In genomic region chr2:219388127-219388844, GRCh38 we compare ENCODE assay signal across 1 cellular context.
TF ChIP-seq lines count a peak whose summit lies in the region.

No MANE protein-coding gene starts in this region.

TF ChIP-seq in SK-N-SH, 30 proteins besides CTCF, POLR2A, EP300 and RAD21 (continued from another document):
- TF ChIP-seq REST (IDR thresholded peaks at IDR 0.05; ENCODE audit: low read depth, low read length) (no peak), NRF1 (IDR thresholded peaks at IDR 0.05; ENCODE audit: low read depth, low read length) (no peak), FOSL2 (IDR thresholded peaks at IDR 0.05; ENCODE audit: borderline replicate concordance, low read depth) (no peak), GABPA (IDR thresholded peaks at IDR 0.05; ENCODE audit: low read depth) (peak; percentile 12; the same call in 1 of the 2 replicates), MEF2A (IDR thresholded peaks at IDR 0.05; ENCODE audit: borderline replicate concordance, low read depth) (no peak), RCOR1 (IDR thresholded peaks at IDR 0.05; ENCODE audit: low read length) (no peak), NFIC (IDR thresholded peaks at IDR 0.05; ENCODE audit: borderline replicate concordance) (no peak), ELF1 (IDR thresholded peaks at IDR 0.05) (peak; percentile 21; the same call in 1 of the 2 replicates), USF1 (IDR thresholded peaks at IDR 0.05; ENCODE audit: borderline replicate concordance, low read depth) (no peak), EZH2phosphoT487 (IDR thresholded peaks at IDR 0.05; ENCODE audit: borderline replicate concordance, low read depth) (no peak), YY1 (IDR thresholded peaks at IDR 0.05; ENCODE audit: low read depth) (no peak), FOXJ3 (CRISPR knock-in tag; IDR thresholded peaks at IDR 0.05) (no peak), USF2 (IDR thresholded peaks at IDR 0.05; ENCODE audit: borderline replicate concordance, low read depth, low read length) (no peak), TEAD4 (IDR thresholded peaks at IDR 0.05; ENCODE audit: borderline replicate concordance, insufficient read depth) (no peak; the same call in 1 of the 2 replicates), ZBTB33 (IDR thresholded peaks at IDR 0.05; ENCODE audit: borderline replicate concordance, low read depth) (no peak), SMC3 (IDR thresholded peaks at IDR 0.05; ENCODE audit: low read depth, low read length) (peak; percentile 26; the same call in 1 of the 2 replicates), MAX (IDR thresholded peaks at IDR 0.05; ENCODE audit: low read depth) (peak; percentile 82), TAF1 (IDR thresholded peaks at IDR 0.05; ENCODE audit: borderline replicate concordance, low read depth, low read length) (peak; percentile 59; the same call in 1 of the 2 replicates), FOXM1 (IDR thresholded peaks at IDR 0.05; ENCODE audit: low read depth) (no peak), MXI1 (IDR thresholded peaks at IDR 0.05; ENCODE audit: low read depth, low read length) (peak; percentile 73; the same call in 1 of the 2 replicates), GATA2 (CRISPR knock-in tag; IDR thresholded peaks at IDR 0.05) (no peak), POLR2AphosphoS5 (IDR thresholded peaks at IDR 0.05; ENCODE audit: low read depth, low read length) (peak; percentile 16; the same call in 1 of the 2 replicates)
- TF ChIP-seq, protein P1, sequence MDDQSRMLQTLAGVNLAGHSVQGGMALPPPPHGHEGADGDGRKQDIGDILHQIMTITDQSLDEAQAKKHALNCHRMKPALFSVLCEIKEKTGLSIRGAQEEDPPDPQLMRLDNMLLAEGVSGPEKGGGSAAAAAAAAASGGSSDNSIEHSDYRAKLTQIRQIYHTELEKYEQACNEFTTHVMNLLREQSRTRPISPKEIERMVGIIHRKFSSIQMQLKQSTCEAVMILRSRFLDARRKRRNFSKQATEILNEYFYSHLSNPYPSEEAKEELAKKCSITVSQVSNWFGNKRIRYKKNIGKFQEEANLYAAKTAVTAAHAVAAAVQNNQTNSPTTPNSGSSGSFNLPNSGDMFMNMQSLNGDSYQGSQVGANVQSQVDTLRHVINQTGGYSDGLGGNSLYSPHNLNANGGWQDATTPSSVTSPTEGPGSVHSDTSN (IDR thresholded peaks at IDR 0.05) = no peak
